15 cellular contexts compared by ENCODE assay signal in genomic region chr10:120455606-120456005, GRCh38. TPM values are rescaled to one million over a fixed set of nuclear protein-coding genes. Genes with fewer than 3 reads are reported as not detected.
"Had no signal": no experiment of that assay in that cellular context is flagged by ENCODE, and none has a peak within 500 bp of the region (broad histone marks: within the 10 kb centered on the region; RNA-seq: fewer than 3 reads in every experiment).

No MANE protein-coding gene starts in this region.

- ATAC-seq: heart left ventricle; stimulated activated naive CD8-positive, alpha-beta T cell treated with anti-CD3 and anti-CD28 coated beads, Interleukin-15, Interleukin-2, amounts not matched to agents 100 U/mL and 50 U/mL, for 24 hours; T-helper 17 cell had no signal

- H3K27ac Mint-ChIP-seq: activated naive CD8-positive, alpha-beta T cell treated with anti-CD3 and anti-CD28 coated beads, Interleukin-2, amount 10 ng/mL, durations not matched to agents 7 days and 5 days; T-helper 17 cell had no signal

- H3K4me3 Mint-ChIP-seq: activated naive CD8-positive, alpha-beta T cell treated with anti-CD3 and anti-CD28 coated beads, Interleukin-2, amount 10 ng/mL, durations not matched to agents 7 days and 5 days had no signal

- DNase-seq: activated CD4-positive, CD25-positive, alpha-beta regulatory T cell; activated naive CD4-positive, alpha-beta T cell; activated naive CD8-positive, alpha-beta T cell treated with anti-CD3 and anti-CD28 coated beads, Interleukin-2, amount 10 ng/mL, durations not matched to agents 7 days and 5 days; activated T-cell treated with anti-CD3 and anti-CD28 coated beads for 4 hours; cerebellar nuclear complex; effector CD8-positive, alpha-beta T cell; heart left ventricle; left cardiac atrium; nucleus accumbens; stimulated activated naive CD8-positive, alpha-beta T cell treated with anti-CD3 and anti-CD28 coated beads, Interleukin-15, Interleukin-2, amounts not matched to agents 100 U/mL and 50 U/mL, for 24 hours; T-helper 17 cell; trophoblast cell had no signal

- H3K4me1 Mint-ChIP-seq: activated naive CD8-positive, alpha-beta T cell treated with anti-CD3 and anti-CD28 coated beads, Interleukin-2, amount 10 ng/mL, durations not matched to agents 7 days and 5 days had no signal

- H3K36me3 Mint-ChIP-seq: activated naive CD8-positive, alpha-beta T cell treated with anti-CD3 and anti-CD28 coated beads, Interleukin-2, amount 10 ng/mL, durations not matched to agents 7 days and 5 days had no signal

- FAIRE-seq: frontal cortex had no signal

- H3K9me3 Mint-ChIP-seq: activated naive CD8-positive, alpha-beta T cell treated with anti-CD3 and anti-CD28 coated beads, Interleukin-2, amount 10 ng/mL, durations not matched to agents 7 days and 5 days had no signal

RNA-seq across cellular contexts. Expression of gene PLPP4, which starts 1.4 kb away (rescaled TPM):
- total RNA-seq: activated naive CD8-positive, alpha-beta T cell treated with anti-CD3 and anti-CD28 coated beads, Interleukin-2, amount 10 ng/mL, durations not matched to agents 7 days and 5 days; left cardiac atrium; posterior vena cava; right atrium auricular region; T-helper 17 cell had no signal
- polyA plus RNA-seq: heart left ventricle had no signal
